8 cellular contexts compared by ENCODE assay signal in genomic region chr19:12126707-12127106, GRCh38. TPM values are rescaled to one million over a fixed set of nuclear protein-coding genes. Genes with fewer than 3 reads are reported as not detected.
DNase-seq lines count a peak whose midpoint lies in the region; ATAC-seq and TF ChIP-seq lines count a peak whose summit lies in the region.

No MANE protein-coding gene starts in this region.

- no peak overlapping the region for H3K4me3 Mint-ChIP-seq in stimulated activated naive B cell treated with anti-CD40 and anti-IgM and Interleukin-4, amounts not matched to agents 10 μg/mL and 1 μg/mL and 100 μg/mL, for 72 hours

- DNase-seq in activated CD4-positive, alpha-beta T cell treated with anti-CD3 and anti-CD28 coated beads for 48 hours, result peak; percentile 15
- no peak for DNase-seq in activated CD4-positive, alpha-beta T cell treated with anti-CD3 and anti-CD28 coated beads for 4 hours
- DNase-seq in PC-3, result no peak
- peak; percentile 13 for DNase-seq in fibroblast of the aortic adventitia (ENCODE audit: low read depth)
- no peak for DNase-seq in stimulated activated naive B cell treated with anti-CD40 and anti-IgM and Interleukin-4, amounts not matched to agents 10 μg/mL and 1 μg/mL and 100 μg/mL, for 72 hours
- DNase-seq in OCI-M2 (lab: John Stamatoyannopoulos, UW; ENCODE audit: unreplicated experiment), result no peak
- DNase-seq in SIG-M5 (lab: John Stamatoyannopoulos, UW), result no peak

- POLR2A ChIA-PET in PC-3 (lab: Charles Lee; ENCODE audit: unreplicated experiment), result no interaction called here

- H3K4me1 ChIP-seq in PC-3 (ENCODE audit: insufficient read depth, low read length), result no peaks in the 10 kb centered on the region

- H3K27ac ChIP-seq in PC-3 (ENCODE audit: low read length), result no peak overlapping the region

- H3K79me2 ChIP-seq in PC-3 (ENCODE audit: low read length), result no peaks in the 10 kb centered on the region

- H3K4me3 ChIP-seq in PC-3 (ENCODE audit: low read length) (no peak overlapping the region), fibroblast of the aortic adventitia (ENCODE audit: low read depth, low read length) (no peak overlapping the region)

- no peaks in the 10 kb centered on the region for H3K9me2 ChIP-seq in PC-3 (replicated peaks; ENCODE audit: low read length)

- H4K20me1 ChIP-seq in PC-3 (ENCODE audit: low read length), result no peaks in the 10 kb centered on the region

- H2AFZ ChIP-seq in PC-3 (ENCODE audit: low read length), result no peak overlapping the region

- H3K27me3 ChIP-seq in PC-3 (ENCODE audit: low read length), result no peaks in the 10 kb centered on the region

- peaks cover 3% of the 10 kb centered on the region in 2 donors for H3K9me3 Mint-ChIP-seq in stimulated activated naive B cell treated with anti-CD40 and anti-IgM and Interleukin-4, amounts not matched to agents 10 μg/mL and 1 μg/mL and 100 μg/mL, for 72 hours

- no peak overlapping the region for H3K9ac ChIP-seq in PC-3 (ENCODE audit: low read length)

- CTCF ChIA-PET in PC-3 (lab: Charles Lee), result interaction anchor here (0.5 to 0.6 kb wide), 2 partner anchors 13 to 263 kb away, joined by 3 to 13 read pairs; partner anchors contain the start of gene ZNF20

- intact Hi-C loops in PC-3 (cut with micrococcal nuclease), result no loop called here

- H3K27me3 Mint-ChIP-seq in stimulated activated naive B cell treated with anti-CD40 and anti-IgM and Interleukin-4, amounts not matched to agents 10 μg/mL and 1 μg/mL and 100 μg/mL, for 72 hours, result no peaks in the 10 kb centered on the region

- no peak overlapping the region for H3K4me2 ChIP-seq in PC-3 (ENCODE audit: low read length)

- H3K4me1 Mint-ChIP-seq in stimulated activated naive B cell treated with anti-CD40 and anti-IgM and Interleukin-4, amounts not matched to agents 10 μg/mL and 1 μg/mL and 100 μg/mL, for 72 hours, result no peaks in the 10 kb centered on the region

- no peak overlapping the region for H3K27ac Mint-ChIP-seq in stimulated activated naive B cell treated with anti-CD40 and anti-IgM and Interleukin-4, amounts not matched to agents 10 μg/mL and 1 μg/mL and 100 μg/mL, for 72 hours

- H3K36me3 Mint-ChIP-seq in stimulated activated naive B cell treated with anti-CD40 and anti-IgM and Interleukin-4, amounts not matched to agents 10 μg/mL and 1 μg/mL and 100 μg/mL, for 72 hours, result peaks cover 6 to 13% of the 10 kb centered on the region in 2 donors

- TF ChIP-seq CTCF in PC-3 (conservative IDR thresholded peaks at IDR 0.05; ENCODE audit: low read depth, low read length) (peak; percentile 57), fibroblast of the aortic adventitia (IDR thresholded peaks at IDR 0.05; ENCODE audit: insufficient read depth, low read length) (peak; percentile 45)

- no peaks in the 10 kb centered on the region for H3F3A ChIP-seq in PC-3 (ENCODE audit: low read length, unreplicated experiment)

- BruUV-seq in PC-3 (replicated peaks; lab: Mats Ljungman, UMichigan), result no TSS peak

- ATAC-seq in PC-3 (no peak), GM18873 (IDR thresholded peaks at IDR 0.05; ENCODE audit: low FRiP score, unreplicated experiment) (no peak)
- peak; percentile 27 to 34 for ATAC-seq in stimulated activated naive B cell treated with anti-CD40 and anti-IgM and Interleukin-4, amounts not matched to agents 10 μg/mL and 1 μg/mL and 100 μg/mL, for 72 hours (replicated peaks)

- peaks cover 14% of the 10 kb centered on the region for H3K36me3 ChIP-seq in PC-3 (ENCODE audit: low read depth, low read length)

- peaks cover 32% of the 10 kb centered on the region for H3K9me3 ChIP-seq in PC-3 (ENCODE audit: low read length)

RNA-seq across cellular contexts. Expression of gene ZNF20, which starts 13.4 kb away (rescaled TPM):
- 3.9 and 5.6 TPM in 2 replicates for total RNA-seq in PC-3 (2014; rRNA removed)
- 3.9 and 4.8 TPM in 2 replicates for total RNA-seq in fibroblast of the aortic adventitia (ENCODE audit: low replicate concordance)

RNA-seq across cellular contexts. Expression of gene ZNF625, which starts 29.8 kb away (rescaled TPM):
- 2.5 and 7.7 TPM in 2 replicates for total RNA-seq in PC-3 (2014; rRNA removed)
- total RNA-seq in fibroblast of the aortic adventitia (ENCODE audit: low replicate concordance), result 7.2 and 18.6 TPM in 2 replicates

RNA-seq across cellular contexts. Expression of gene ZNF136, which starts 36.2 kb away (rescaled TPM):
- 7.9 and 8.7 TPM in 2 replicates for total RNA-seq in PC-3 (2014; rRNA removed)
- 5.5 and 8.4 TPM in 2 replicates for total RNA-seq in fibroblast of the aortic adventitia (ENCODE audit: low replicate concordance)

Comparison
In these comparisons a context has a peak if more than half of its experiments do, and no peak if none do; other contexts are left out.
1. DNase-seq: peak in activated CD4-positive, alpha-beta T cell treated with anti-CD3 and anti-CD28 coated beads for 48 hours (single experiment) and fibroblast of the aortic adventitia (single experiment); none in activated CD4-positive, alpha-beta T cell treated with anti-CD3 and anti-CD28 coated beads for 4 hours (0 of 2), PC-3 (single experiment), stimulated activated naive B cell treated with anti-CD40 and anti-IgM and Interleukin-4, amounts not matched to agents 10 μg/mL and 1 μg/mL and 100 μg/mL, for 72 hours (single experiment), OCI-M2 (single experiment) and SIG-M5 (single experiment).
2. ATAC-seq: peak in stimulated activated naive B cell treated with anti-CD40 and anti-IgM and Interleukin-4, amounts not matched to agents 10 μg/mL and 1 μg/mL and 100 μg/mL, for 72 hours (2 of 2); none in PC-3 (single experiment) and GM18873 (single experiment).